Comparison of ENCODE assay signal across 1 cellular context in genomic region chr14:26841920-26842741, GRCh38.
TF ChIP-seq lines count a peak whose summit lies in the region.

No MANE protein-coding gene starts in this region.

TF ChIP-seq in GM23338, 12 proteins besides CTCF, POLR2A, EP300 and RAD21 (continued from another document):
- TF ChIP-seq ZNF114 (CRISPR knock-in tag; IDR thresholded peaks at IDR 0.05) = no peak
- no peak for TF ChIP-seq EZH2phosphoT487 (IDR thresholded peaks at IDR 0.05; ENCODE audit: unreplicated experiment)
- no peak for TF ChIP-seq ZNF331 (CRISPR knock-in tag; IDR thresholded peaks at IDR 0.05; ENCODE audit: low read depth)
- TF ChIP-seq CREB1 (CRISPR knock-in tag; IDR thresholded peaks at IDR 0.05; ENCODE audit: low read depth) = no peak
- TF ChIP-seq ETS1 (IDR thresholded peaks at IDR 0.05) = no peak
- TF ChIP-seq JUNB (IDR thresholded peaks at IDR 0.05; ENCODE audit: unreplicated experiment) = no peak
- TF ChIP-seq ZNF462 (CRISPR knock-in tag; IDR thresholded peaks at IDR 0.05) = no peak
- no peak for TF ChIP-seq EZH2 (IDR thresholded peaks at IDR 0.05; ENCODE audit: low read depth, unreplicated experiment)
- TF ChIP-seq POLR2AphosphoS5 (IDR thresholded peaks at IDR 0.05; ENCODE audit: low read depth) = no peak
- TF ChIP-seq STAT1 (IDR thresholded peaks at IDR 0.05; ENCODE audit: unreplicated experiment) = no peak
TF ChIP-seq in GM23338: peak in this region for 0.
